Comparison of ENCODE assay signal across 8 cellular contexts in the genomic region with DNA sequence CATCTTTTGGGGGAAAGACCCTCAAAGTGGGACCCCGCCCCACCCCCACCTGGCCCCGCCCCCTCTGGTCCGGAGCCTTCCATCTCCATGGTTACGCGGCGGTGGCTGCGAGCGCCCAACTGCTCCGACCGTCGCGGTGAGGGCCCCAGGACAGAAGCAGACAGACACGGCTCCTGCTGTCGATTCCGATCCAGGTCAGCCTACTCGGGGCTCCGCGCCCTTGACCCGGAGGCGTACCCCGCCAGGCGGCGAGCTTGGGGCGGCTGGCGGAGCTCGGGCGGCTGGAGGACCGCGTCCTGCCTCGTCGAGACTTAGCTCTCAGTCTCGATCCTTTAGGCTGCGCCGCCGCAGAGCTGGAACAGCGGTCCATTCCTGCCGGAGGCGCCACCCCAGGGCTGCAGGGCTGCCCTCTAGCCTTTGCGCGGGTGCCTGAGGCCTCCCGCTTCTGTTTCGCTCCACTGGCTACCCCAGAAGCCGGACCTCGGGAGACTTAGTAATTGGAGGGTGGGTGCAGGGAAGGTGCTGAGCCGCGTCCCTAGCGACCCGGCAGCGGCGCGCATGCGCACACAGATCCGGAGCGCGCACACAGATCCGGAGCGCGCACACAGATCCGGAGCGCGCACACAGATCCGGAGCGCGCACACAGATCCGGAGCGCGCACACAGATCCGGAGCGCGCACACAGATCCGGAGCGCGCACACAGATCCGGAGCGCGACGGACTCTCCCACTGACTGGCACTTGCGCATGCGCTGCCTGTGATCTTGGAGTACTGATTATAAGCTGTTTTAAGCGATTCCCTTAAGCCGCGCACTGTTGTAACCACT. TPM values are rescaled to one million over a fixed set of nuclear protein-coding genes. Genes with fewer than 3 reads are reported as not detected.
DNase-seq lines count a peak whose midpoint lies in the region; ATAC-seq, FAIRE-seq and TF ChIP-seq lines count a peak whose summit lies in the region.

A gene with protein sequence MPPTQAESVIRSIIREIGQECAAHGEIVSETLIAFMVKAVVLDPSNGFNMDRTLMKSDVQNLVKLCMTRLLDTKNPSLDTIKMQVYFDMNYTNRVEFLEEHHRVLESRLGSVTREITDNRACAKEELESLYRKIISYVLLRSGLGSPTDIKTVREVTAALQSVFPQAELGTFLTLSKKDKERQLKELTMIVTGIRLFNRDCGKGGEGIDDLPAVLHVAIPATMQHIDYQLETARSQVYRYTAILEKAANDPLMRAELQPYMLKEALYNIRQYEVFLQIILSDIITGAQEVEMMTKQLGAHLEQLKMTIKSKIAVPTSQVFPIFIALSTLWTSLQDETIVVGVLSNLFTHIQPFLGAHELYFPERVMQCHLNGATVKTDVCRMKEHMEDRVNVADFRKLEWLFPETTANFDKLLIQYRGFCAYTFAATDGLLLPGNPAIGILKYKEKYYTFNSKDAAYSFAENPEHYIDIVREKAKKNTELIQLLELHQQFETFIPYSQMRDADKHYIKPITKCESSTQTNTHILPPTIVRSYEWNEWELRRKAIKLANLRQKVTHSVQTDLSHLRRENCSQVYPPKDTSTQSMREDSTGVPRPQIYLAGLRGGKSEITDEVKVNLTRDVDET (plus strand): TSS at position 77 of the 825 bp plus-strand sequence. CDS start 1,868 bp downstream, outside the sequence.

- H3K4me1 Mint-ChIP-seq in central memory CD8-positive, alpha-beta T cell = no peaks in the 10 kb centered on the region

- H3K4me3 ChIP-seq in AG09309 (ENCODE audit: control insufficient read depth, low read depth, low read length) (peak within 1 kb of the TSS; percentile 93), kidney (ENCODE audit: low read length in 2 of 2) (peak within 1 kb of the TSS; percentile 91 to 99)

- H3K27ac Mint-ChIP-seq in central memory CD8-positive, alpha-beta T cell (ENCODE audit: low read depth) = peak within 1 kb of the TSS; percentile 64

- no peaks in the 10 kb centered on the region for H3K9me3 ChIP-seq in kidney (ENCODE audit: control insufficient read depth in 1 of 2, low read length in 2 of 2)

- H3K36me3 ChIP-seq in kidney (ENCODE audit: control insufficient read depth in 1 of 2, insufficient read depth in 2 of 2, low read length in 2 of 2) = no peaks in the 10 kb centered on the region

- H3K27ac ChIP-seq in kidney (ENCODE audit: low read depth in 2 of 2, low read length in 2 of 2) = peak within 1 kb of the TSS; percentile 88 to 92

- FAIRE-seq in kidney (lab: Jason Lieb, UNC) = no peak

- H3K9me3 Mint-ChIP-seq in central memory CD8-positive, alpha-beta T cell = no peaks in the 10 kb centered on the region

- DNase-seq in AG09309 (ENCODE audit: low read depth) = peak; percentile 40
- DNase-seq in NCI-H2227 treated with DMSO at 0.1 percent for 48 hours (lab: John Stamatoyannopoulos, UW) = peak; percentile 80
- DNase-seq in central memory CD8-positive, alpha-beta T cell (ENCODE audit: low spot score in 2 of 2) = peak; percentile 58 to 69
- peak; percentile 92 for DNase-seq in kidney
- peak; percentile 60 to 70 (median 60) for DNase-seq in stimulated activated CD4-positive, alpha-beta T cell treated with anti-CD3 and anti-CD28 coated beads, Interleukin-12 subunit alpha, Interleukin-12 subunit beta, amount 100 ng/mL, for 48 hours (ENCODE audit: low read depth in 2 of 3, low spot score in 1 of 3)

- peaks cover 28% of the 10 kb centered on the region for H3K27me3 Mint-ChIP-seq in central memory CD8-positive, alpha-beta T cell

- TF ChIP-seq CTCF in AG09309 (IDR thresholded peaks at IDR 0.05; ENCODE audit: control insufficient read depth, insufficient read depth, low read depth, low read length, missing control alignments) (peak; percentile 26), kidney (IDR thresholded peaks at IDR 0.05; ENCODE audit: borderline replicate concordance, extremely low read depth, insufficient read depth) (no peak)

- H3K9ac ChIP-seq in kidney (ENCODE audit: low read length in 2 of 2) = peak within 1 kb of the TSS; percentile 82 to 95

- ATAC-seq in GM18907 (IDR thresholded peaks at IDR 0.05; ENCODE audit: unreplicated experiment) = peak; percentile 90
- ATAC-seq in HG03175 (IDR thresholded peaks at IDR 0.05; ENCODE audit: unreplicated experiment) = peak; percentile 87
- peak; percentile 81 to 87 for ATAC-seq in activated CD4-positive, CD25-positive, alpha-beta regulatory T cell treated with anti-CD3 and anti-CD28 coated beads, Interleukin-2, amount 50 U/mL, for 24 hours
- peak; percentile 76 for ATAC-seq in central memory CD8-positive, alpha-beta T cell (replicated peaks; ENCODE audit: extremely low read depth, poor library complexity, severe bottlenecking)

- peaks cover 11% of the 10 kb centered on the region for H3K36me3 Mint-ChIP-seq in central memory CD8-positive, alpha-beta T cell (ENCODE audit: insufficient read depth)

- H3K4me1 ChIP-seq in kidney (ENCODE audit: control insufficient read depth in 1 of 2, insufficient read depth in 1 of 2, low read depth in 1 of 2, low read length in 2 of 2) = peaks cover 0 to 8% of the 10 kb centered on the region in 2 donors

- H3K4me3 Mint-ChIP-seq in central memory CD8-positive, alpha-beta T cell = peak within 1 kb of the TSS; percentile 75

- intact Hi-C loops in kidney (cut with DNase I) = no loop called here

RNA-seq across cellular contexts. Expression of the gene that starts here (rescaled TPM):
- 2.5 TPM for total RNA-seq in kidney
- 2.6 TPM for polyA plus RNA-seq in kidney (ENCODE audit: insufficient read depth, low read depth, low replicate concordance)

Comparison
In these comparisons a context has a peak if more than half of its experiments do, and no peak if none do; other contexts are left out.
1. Peak in every context shown above with its lines: DNase-seq, ATAC-seq, H3K4me3 ChIP-seq and H3K27ac ChIP-seq.
2. DNase-seq: peak in every context shown above with its lines; median percentile 92 in kidney; 80 in NCI-H2227 treated with DMSO at 0.1 percent for 48 hours; 64 in central memory CD8-positive, alpha-beta T cell; 60 in stimulated activated CD4-positive, alpha-beta T cell treated with anti-CD3 and anti-CD28 coated beads, Interleukin-12 subunit alpha, Interleukin-12 subunit beta, amount 100 ng/mL, for 48 hours; 40 in AG09309.